Comparison of ENCODE assay signal across 11 cellular contexts in the genomic region with DNA sequence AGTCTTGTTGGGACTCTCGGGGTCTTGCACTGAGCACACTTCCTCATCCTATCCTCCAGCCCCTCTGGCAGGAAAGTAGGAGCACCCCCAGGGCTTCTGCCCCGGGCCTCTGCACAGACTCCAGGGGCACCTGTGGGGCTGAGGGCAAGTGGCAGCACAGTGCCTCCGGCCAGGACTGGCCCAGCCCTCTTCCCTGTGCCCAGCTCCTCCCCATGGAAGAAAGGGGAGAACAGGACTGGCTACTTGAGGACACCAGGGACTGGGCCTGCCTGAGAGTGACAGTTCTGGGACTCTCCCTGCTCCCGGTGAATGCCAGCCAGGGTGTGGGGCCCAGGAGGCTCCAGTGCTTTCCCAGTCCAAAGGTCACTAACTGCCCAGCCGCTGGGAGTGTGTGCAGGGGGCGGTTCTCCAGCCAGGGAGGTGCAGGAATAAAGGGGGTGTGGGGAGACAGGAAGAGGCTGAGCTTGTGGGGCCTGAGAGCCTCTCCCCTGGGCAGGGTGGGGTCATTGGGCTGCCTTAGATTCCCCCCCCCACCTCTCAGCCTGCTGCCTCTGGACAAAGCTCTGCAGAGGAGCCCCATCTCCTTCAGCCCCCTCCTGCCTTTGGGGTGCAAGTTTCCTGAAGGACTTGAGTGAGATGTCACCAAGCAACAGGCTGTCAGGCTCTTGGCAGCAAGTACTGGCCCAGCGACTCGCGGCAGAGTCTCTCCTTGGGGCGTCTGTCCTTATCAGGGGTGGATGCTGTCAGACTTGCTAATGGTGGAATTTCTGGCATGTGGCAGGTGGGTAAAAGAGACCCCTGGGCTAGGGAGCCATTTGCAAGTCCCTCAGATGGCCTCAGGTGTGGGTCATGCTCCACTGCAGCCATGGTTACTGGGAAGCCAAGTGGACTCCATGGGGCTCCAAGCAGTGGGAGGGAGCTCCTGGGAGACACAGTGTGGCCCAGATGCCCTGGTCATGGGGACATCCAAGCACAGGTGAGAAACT. TPM values are rescaled to one million over a fixed set of nuclear protein-coding genes. Genes with fewer than 3 reads are reported as not detected.
DNase-seq lines count a peak whose midpoint lies in the region; TF ChIP-seq lines count a peak whose summit lies in the region.
"Had no signal": no experiment of that assay in that cellular context is flagged by ENCODE, and none has a peak within 500 bp of the region (broad histone marks: within the 10 kb centered on the region; RNA-seq: fewer than 3 reads in every experiment).

No MANE protein-coding gene starts in this region.

- H3K27ac ChIP-seq in 22Rv1 (peak overlapping the region; percentile 81), KOPT-K1 (ENCODE audit: low read depth, low read length, poor library complexity, severe bottlenecking) (peak overlapping the region; percentile 51), mesenchymal stem cell (ENCODE audit: low read length, poor library complexity, severe bottlenecking) (peak overlapping the region; percentile 15)

- H3K9ac ChIP-seq in mesenchymal stem cell (ENCODE audit: low read length) = peak overlapping the region; percentile 31

- WGBS in mesenchymal stem cell = 59% methylated on average over 10 of the region's 10 CpGs

- H4K8ac ChIP-seq in mesenchymal stem cell (ENCODE audit: low read length) = peak overlapping the region; percentile 78

- TF ChIP-seq CTCF in 22Rv1 (IDR thresholded peaks at IDR 0.05) = 0 out of 2 replicates have a peak, but pooled peaks have one; percentile 7
- TF ChIP-seq CTCF in chondrocyte (IDR thresholded peaks at IDR 0.05) = no peak

- H2AFZ ChIP-seq in mesenchymal stem cell (ENCODE audit: low read depth, low read length) = peak overlapping the region; percentile 55

- peak overlapping the region; percentile 37 for H4K91ac ChIP-seq in mesenchymal stem cell (ENCODE audit: low read length)

- H3K27me3 Mint-ChIP-seq in chondrocyte (ENCODE audit: low read depth) = no peaks in the 10 kb centered on the region
- peaks cover 0 to 4% (median 1%) of the 10 kb centered on the region in 3 donors for H3K27me3 Mint-ChIP-seq in immature natural killer cell (ENCODE audit: low read depth in 3 of 3)
- H3K27me3 Mint-ChIP-seq: B cell had no signal

- no peaks in the 10 kb centered on the region for H3K79me1 ChIP-seq in mesenchymal stem cell (replicated peaks; ENCODE audit: low read length, poor library complexity, severe bottlenecking)

- DNase-seq in chondrocyte (ENCODE audit: low spot score) (peak; percentile 59), mesenchymal stem cell (peak; percentile 54), NCI-H2171 (lab: John Stamatoyannopoulos, UW) (no peak), hippocampal formation (lab: John Stamatoyannopoulos, UW) (no peak), GM19240 (ENCODE audit: insufficient read length, low spot score) (no peak), immature natural killer cell (no peak)
- DNase-seq: T-helper 2 cell had no signal

- no peaks in the 10 kb centered on the region for H3K27me3 ChIP-seq in mesenchymal stem cell (ENCODE audit: control insufficient read depth in 1 of 2, insufficient read depth in 1 of 2, low read length in 2 of 2)

- no peak overlapping the region for H3K23ac ChIP-seq in mesenchymal stem cell (ENCODE audit: low read length in 2 of 2)

- H3K9me3 Mint-ChIP-seq in chondrocyte (ENCODE audit: low read depth) = no peaks in the 10 kb centered on the region
- H3K9me3 Mint-ChIP-seq in immature natural killer cell = no peaks in the 10 kb centered on the region
- H3K9me3 Mint-ChIP-seq: brain had no signal

- H3K4me3 ChIP-seq in mesenchymal stem cell (ENCODE audit: insufficient read depth in 1 of 2, low read depth in 1 of 2, low read length in 2 of 2) = peak overlapping the region in 1 of 2 experiments; percentile 34

- H2AK5ac ChIP-seq in mesenchymal stem cell (ENCODE audit: low read length, severe bottlenecking) = peak overlapping the region; percentile 64

- H3K18ac ChIP-seq in mesenchymal stem cell (ENCODE audit: low read depth in 1 of 2, low read length in 2 of 2) = peak overlapping the region; percentile 46 to 83

- no peaks in the 10 kb centered on the region for H3K36me3 ChIP-seq in KOPT-K1 (ENCODE audit: insufficient read depth, low read length)
- H3K36me3 ChIP-seq in mesenchymal stem cell (ENCODE audit: control insufficient read depth in 1 of 2, insufficient read depth in 2 of 2, low read depth in 1 of 2, low read length in 2 of 2) = no peaks in the 10 kb centered on the region

- H3K4me2 ChIP-seq in mesenchymal stem cell (ENCODE audit: low read length, poor library complexity, severe bottlenecking) = no peak overlapping the region

- H3K9me3 ChIP-seq in KOPT-K1 (ENCODE audit: insufficient read depth, low read length, poor library complexity, severe bottlenecking) (no peaks in the 10 kb centered on the region), mesenchymal stem cell (ENCODE audit: control insufficient read depth, low read length) (no peaks in the 10 kb centered on the region)

- H3K4me1 ChIP-seq in mesenchymal stem cell (ENCODE audit: control insufficient read depth, insufficient read depth, low read depth, low read length) = peaks cover 49% of the 10 kb centered on the region

- peak overlapping the region; percentile 37 to 57 for H3K4ac ChIP-seq in mesenchymal stem cell (ENCODE audit: low read depth in 1 of 2, low read length in 2 of 2)

- peak overlapping the region in 1 of 2 experiments; percentile 69 for H3K14ac ChIP-seq in mesenchymal stem cell (ENCODE audit: low read length in 2 of 2)

- H2BK15ac ChIP-seq in mesenchymal stem cell (ENCODE audit: low read depth, poor library complexity, severe bottlenecking) = peak overlapping the region; percentile 44

- H3K4me1 Mint-ChIP-seq in chondrocyte (ENCODE audit: low read depth) = peaks cover 58% of the 10 kb centered on the region
- peaks cover 12 to 20% of the 10 kb centered on the region in 2 donors for H3K4me1 Mint-ChIP-seq in immature natural killer cell
- H3K4me1 Mint-ChIP-seq: brain had no signal

- H2BK12ac ChIP-seq in mesenchymal stem cell (ENCODE audit: low read length in 2 of 2) = peak overlapping the region; percentile 38 to 73

- H3K27ac Mint-ChIP-seq in chondrocyte (ENCODE audit: unreplicated experiment) (no peak overlapping the region), immature natural killer cell (no peak overlapping the region)
- H3K27ac Mint-ChIP-seq: B cell, brain had no signal

- H2BK120ac ChIP-seq in mesenchymal stem cell (ENCODE audit: low read depth, low read length) = peak overlapping the region; percentile 43

- H3K4me3 Mint-ChIP-seq in chondrocyte (ENCODE audit: unreplicated experiment) = no peak overlapping the region
- no peak overlapping the region for H3K4me3 Mint-ChIP-seq in immature natural killer cell
- H3K4me3 Mint-ChIP-seq: B cell had no signal

- H3K36me3 Mint-ChIP-seq in chondrocyte (ENCODE audit: low read depth) (no peaks in the 10 kb centered on the region), immature natural killer cell (no peaks in the 10 kb centered on the region)
- H3K36me3 Mint-ChIP-seq: brain had no signal

- H2BK5ac ChIP-seq in mesenchymal stem cell (ENCODE audit: low read depth, low read length, poor library complexity, severe bottlenecking) = no peak overlapping the region

RNA-seq across cellular contexts. Expression of a gene that starts 19.1 kb away (rescaled TPM):
- 16.3 to 17.6 TPM (median 16.8 TPM) in 3 replicates for total RNA-seq in chondrocyte
- polyA plus RNA-seq in mesenchymal stem cell (2013, experiment 1 of 2) = 19.8 TPM
- polyA plus RNA-seq in mesenchymal stem cell (2013, experiment 2 of 2) = 17.8 TPM
- polyA plus RNA-seq in immature natural killer cell = 10 to 100 TPM; 10.1 to 48.9 (median 23.0) TPM

Comparison
In these comparisons a context has a peak if more than half of its experiments do, and no peak if none do; other contexts are left out.
1. H3K27ac ChIP-seq: peak in every context shown above with its lines; median percentile 81 in 22Rv1; 51 in KOPT-K1; 15 in mesenchymal stem cell.
2. DNase-seq: peak in chondrocyte (single experiment) and mesenchymal stem cell (single experiment); none in NCI-H2171 (single experiment), hippocampal formation (0 of 2), GM19240 (single experiment) and immature natural killer cell (0 of 3).